ENCODE assay signal across 10 cellular contexts in genomic region chr1:234927312-234927967, GRCh38.
DNase-seq lines count a peak whose midpoint lies in the region; ATAC-seq and TF ChIP-seq lines count a peak whose summit lies in the region.
"Had no signal": no experiment of that assay in that cellular context is flagged by ENCODE, and none has a peak within 500 bp of the region (broad histone marks: within the 10 kb centered on the region; RNA-seq: fewer than 3 reads in every experiment).

No MANE protein-coding gene starts in this region.

- H3K4me1 ChIP-seq in right atrium auricular region: peaks cover 0 to 28% of the 10 kb centered on the region in 2 donors
- H3K4me1 ChIP-seq in OCI-LY7 (ENCODE audit: insufficient read depth, low read length, poor library complexity, severe bottlenecking): peaks cover 57% of the 10 kb centered on the region

- H3K9me2 ChIP-seq in OCI-LY7 (ENCODE audit: insufficient read depth, low read length): no peaks in the 10 kb centered on the region

- intact Hi-C loops in Right ventricle myocardium inferior (cut with DNase I) (loop anchor here (5.0 kb wide), 1 partner anchor 35 kb away; no protein-coding TSS in a partner anchor), OCI-LY7 (cut with micrococcal nuclease; ENCODE audit: unreplicated experiment) (no loop called here)

- H3K36me3 ChIP-seq in right atrium auricular region: no peaks in the 10 kb centered on the region
- H3K36me3 ChIP-seq in OCI-LY7 (ENCODE audit: insufficient read depth, low read length): no peaks in the 10 kb centered on the region

- peak; percentile 38 for DNase-seq in right atrium auricular region (ENCODE audit: low spot score)
- no peak for DNase-seq in Right ventricle myocardium inferior (ENCODE audit: missing footprints)
- no peak for DNase-seq in OCI-LY7 (ENCODE audit: low spot score)
- DNase-seq in immature natural killer cell: no peak
- DNase-seq in COLO829 (ENCODE audit: low spot score): no peak
- DNase-seq in NOMO-1 treated with DMSO at 0.1 percent for 48 hours (lab: John Stamatoyannopoulos, UW; ENCODE audit: unreplicated experiment): no peak
- no peak for DNase-seq in ACHN
- DNase-seq: COR-L47, testis had no signal

- H3K4me3 ChIP-seq in right atrium auricular region: no peak overlapping the region
- H3K4me3 ChIP-seq in OCI-LY7 (ENCODE audit: low read depth, low read length, poor library complexity, severe bottlenecking): peak overlapping the region; percentile 53
- H3K4me3 ChIP-seq: testis had no signal

- H3K9me3 Mint-ChIP-seq in immature natural killer cell: no peaks in the 10 kb centered on the region

- peak overlapping the region; percentile 74 to 78 (median 77) for H3K4me3 Mint-ChIP-seq in immature natural killer cell

- no peaks in the 10 kb centered on the region for H4K20me1 ChIP-seq in OCI-LY7 (ENCODE audit: insufficient read depth, low read length)

- peak overlapping the region; percentile 88 to 97 (median 94) for H3K27ac Mint-ChIP-seq in immature natural killer cell

- H3K27me3 ChIP-seq in right atrium auricular region: no peaks in the 10 kb centered on the region
- H3K27me3 ChIP-seq: testis had no signal

- H2AFZ ChIP-seq in OCI-LY7 (ENCODE audit: low read length): peak overlapping the region; percentile 95

- H3K27ac ChIP-seq in right atrium auricular region (peak overlapping the region in 1 of 2 donors; percentile 16), OCI-LY7 (ENCODE audit: low read depth, low read length, poor library complexity, severe bottlenecking) (peak overlapping the region; percentile 63)
- H3K27ac ChIP-seq: testis had no signal

- CTCF ChIA-PET in OCI-LY7 (lab: Charles Lee; ENCODE audit: unreplicated experiment): interaction anchor here (2.4 kb wide), 1 partner anchor 28 kb away, joined by 6 read pairs; no protein-coding TSS in a partner anchor

- H3K4me2 ChIP-seq in OCI-LY7 (ENCODE audit: low read length): peak overlapping the region; percentile 79

- ATAC-seq in Right ventricle myocardium inferior (no peak), GM21737 (IDR thresholded peaks at IDR 0.05; ENCODE audit: unreplicated experiment) (no peak)

- H3K36me3 Mint-ChIP-seq in immature natural killer cell: no peaks in the 10 kb centered on the region

- H3K27me3 Mint-ChIP-seq in immature natural killer cell (ENCODE audit: low read depth in 3 of 3): peaks cover 10 to 21% (median 11%) of the 10 kb centered on the region in 3 donors

- POLR2A ChIA-PET in OCI-LY7 (lab: Charles Lee): interaction anchor here (0.5 to 1.2 kb wide), 5 partner anchors 22 to 50 kb away, joined by 3 read pairs; no protein-coding TSS in a partner anchor

- no TSS peak for BruUV-seq in OCI-LY7 (replicated peaks; lab: Mats Ljungman, UMichigan)

- in situ Hi-C loops in ACHN (cut with HindIII; ENCODE audit: low pct_ligation_motif_present, low pct_unique_long_range_greater_than_20kb, low sequenced_read_pairs): no loop called here

- no peaks in the 10 kb centered on the region for H3K79me2 ChIP-seq in OCI-LY7 (ENCODE audit: insufficient read depth, low read depth, low read length)

- TF ChIP-seq CTCF in right atrium auricular region (IDR thresholded peaks at IDR 0.05) (no peak), OCI-LY7 (conservative IDR thresholded peaks at IDR 0.05; ENCODE audit: low read length) (no peak)

- H3K9me3 ChIP-seq in right atrium auricular region: no peaks in the 10 kb centered on the region
- no peaks in the 10 kb centered on the region for H3K9me3 ChIP-seq in OCI-LY7 (ENCODE audit: low read length)
- H3K9me3 ChIP-seq: testis had no signal

- peaks cover 46 to 47% of the 10 kb centered on the region in 2 donors for H3K4me1 Mint-ChIP-seq in immature natural killer cell
